In genomic region chr6:143253630-143254029, GRCh38 we compare ENCODE assay signal across 20 cellular contexts.
"Had no signal": no experiment of that assay in that cellular context is flagged by ENCODE, and none has a peak within 500 bp of the region (broad histone marks: within the 10 kb centered on the region; RNA-seq: fewer than 3 reads in every experiment).

No MANE protein-coding gene starts in this region.

- H3K4me3 Mint-ChIP-seq: immature natural killer cell, naive B cell, nephron had no signal

- H3K27me3 ChIP-seq: colonic mucosa, gastroesophageal sphincter, right atrium auricular region, sigmoid colon had no signal

- H3K4me1 ChIP-seq: colonic mucosa, right atrium auricular region, sigmoid colon had no signal

- H3K27ac ChIP-seq: colonic mucosa, right atrium auricular region, sigmoid colon, skin epidermis had no signal

- H3K27ac Mint-ChIP-seq: immature natural killer cell, naive B cell, nephron had no signal

- H3K9me3 ChIP-seq: colonic mucosa, gastroesophageal sphincter, right atrium auricular region, sigmoid colon had no signal

- H3K36me3 Mint-ChIP-seq: immature natural killer cell had no signal

- DNase-seq: cerebellar nuclear complex; colonic mucosa; effector CD8-positive, alpha-beta T cell; foreskin fibroblast; glutamatergic neuron; immature natural killer cell; kidney; left cardiac atrium; left ventricle myocardium superior; mesendoderm; naive B cell; posterior cingulate gyrus; sigmoid colon; stimulated activated CD4-positive, alpha-beta T cell treated with anti-CD3 and anti-CD28 coated beads, Interleukin-2, amount 100 ng/mL, for 48 hours; stimulated activated naive CD4-positive, alpha-beta T cell treated with Interleukin-2 at 50 U/mL for 16 hours had no signal

- H3K9me3 Mint-ChIP-seq: nephron had no signal

- H3K4me3 ChIP-seq: colonic mucosa, gastroesophageal sphincter, lung, right atrium auricular region, sigmoid colon, skin epidermis had no signal

- H3K4me1 Mint-ChIP-seq: naive B cell, nephron had no signal

- ATAC-seq: gastroesophageal sphincter, left cardiac atrium, left ventricle myocardium superior had no signal

- H3K36me3 ChIP-seq: colonic mucosa, gastroesophageal sphincter, right atrium auricular region had no signal
